Comparison of ENCODE assay signal across 1 cellular context in the genomic region with DNA sequence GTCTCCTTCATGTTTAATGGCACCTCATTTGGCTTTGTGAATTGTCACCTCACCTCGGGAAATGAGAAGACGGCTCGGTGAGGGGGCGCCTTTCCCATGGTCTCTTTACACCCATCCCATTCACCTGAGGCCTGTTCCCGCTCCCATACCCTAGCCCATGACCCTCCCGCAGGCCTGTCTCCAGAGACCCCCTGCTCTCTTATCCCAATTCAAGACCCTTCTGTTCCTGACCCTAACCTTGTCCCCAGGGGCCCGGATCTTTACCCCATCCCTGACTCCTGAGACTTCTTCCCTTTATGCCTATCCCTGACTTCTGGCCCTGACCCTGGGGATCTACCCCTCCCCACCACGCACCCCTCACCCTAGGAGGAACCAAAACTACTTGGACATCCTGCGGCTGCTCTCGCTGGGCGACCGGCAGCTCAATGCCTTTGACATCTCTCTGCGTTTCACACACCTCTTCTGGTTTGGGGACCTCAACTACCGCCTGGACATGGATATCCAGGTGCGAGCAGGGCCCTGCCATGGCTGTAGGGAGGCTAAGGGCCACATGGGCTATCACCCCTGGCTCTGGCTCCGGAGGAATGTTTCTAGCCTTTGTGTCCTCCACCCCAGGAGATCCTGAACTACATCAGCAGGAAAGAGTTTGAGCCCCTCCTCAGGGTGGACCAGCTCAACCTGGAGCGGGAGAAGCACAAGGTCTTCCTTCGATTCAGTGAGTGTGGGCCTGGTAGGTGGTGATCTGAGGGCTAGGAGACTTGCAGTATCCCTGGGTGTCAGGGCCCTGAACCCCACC.
TF ChIP-seq lines count a peak whose summit lies in the region.

No MANE protein-coding gene starts in this region.

TF ChIP-seq in SK-N-SH, 30 proteins besides CTCF, POLR2A, EP300 and RAD21:
- no peak for TF ChIP-seq MXI1 (IDR thresholded peaks at IDR 0.05; ENCODE audit: low read depth, low read length)
- no peak for TF ChIP-seq REST (IDR thresholded peaks at IDR 0.05; ENCODE audit: low read depth, low read length)
- no peak for TF ChIP-seq SIN3A (IDR thresholded peaks at IDR 0.05; ENCODE audit: borderline replicate concordance, low read depth, low read length)
- no peak for TF ChIP-seq RXRA (IDR thresholded peaks at IDR 0.05; ENCODE audit: borderline replicate concordance, low read depth)
- TF ChIP-seq, protein P1, sequence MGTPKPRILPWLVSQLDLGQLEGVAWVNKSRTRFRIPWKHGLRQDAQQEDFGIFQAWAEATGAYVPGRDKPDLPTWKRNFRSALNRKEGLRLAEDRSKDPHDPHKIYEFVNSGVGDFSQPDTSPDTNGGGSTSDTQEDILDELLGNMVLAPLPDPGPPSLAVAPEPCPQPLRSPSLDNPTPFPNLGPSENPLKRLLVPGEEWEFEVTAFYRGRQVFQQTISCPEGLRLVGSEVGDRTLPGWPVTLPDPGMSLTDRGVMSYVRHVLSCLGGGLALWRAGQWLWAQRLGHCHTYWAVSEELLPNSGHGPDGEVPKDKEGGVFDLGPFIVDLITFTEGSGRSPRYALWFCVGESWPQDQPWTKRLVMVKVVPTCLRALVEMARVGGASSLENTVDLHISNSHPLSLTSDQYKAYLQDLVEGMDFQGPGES (IDR thresholded peaks at IDR 0.05; ENCODE audit: low read depth, low read length): no peak
- no peak for TF ChIP-seq ELF1 (IDR thresholded peaks at IDR 0.05)
- TF ChIP-seq RCOR1 (IDR thresholded peaks at IDR 0.05; ENCODE audit: low read length): no peak
- 0 out of 2 replicates have a peak, but pooled peaks have one; percentile 12 for TF ChIP-seq POLR2AphosphoS5 (IDR thresholded peaks at IDR 0.05; ENCODE audit: low read depth, low read length)
